Comparison of ENCODE assay signal across 1 cellular context in the genomic region with DNA sequence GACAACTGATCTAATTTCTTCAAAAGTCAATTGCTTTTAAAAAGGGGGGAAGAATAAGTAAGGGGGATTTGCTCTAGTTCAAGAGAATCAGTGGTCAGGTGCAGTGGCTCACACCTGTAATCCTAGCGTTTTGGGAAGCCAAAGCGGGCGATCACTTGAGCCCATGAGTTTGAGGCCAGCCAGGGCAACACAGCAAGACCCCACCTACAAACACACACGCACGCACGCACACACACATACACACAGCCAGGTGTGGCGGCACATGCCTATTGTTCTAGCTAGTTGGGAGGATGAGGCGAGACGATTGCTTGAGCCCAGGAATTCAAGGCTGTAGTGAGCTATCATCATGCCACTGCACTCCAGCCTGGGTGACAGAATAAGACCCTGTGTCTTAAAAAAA.
A peak's percentile ranks its signal among the peaks of the same experiment; 100 is the strongest.
TF ChIP-seq lines count a peak whose summit lies in the region.

No MANE protein-coding gene starts in this region.

TF ChIP-seq in HepG2, 621 proteins besides CTCF, POLR2A, EP300 and RAD21:
- TF ChIP-seq, protein P1, sequence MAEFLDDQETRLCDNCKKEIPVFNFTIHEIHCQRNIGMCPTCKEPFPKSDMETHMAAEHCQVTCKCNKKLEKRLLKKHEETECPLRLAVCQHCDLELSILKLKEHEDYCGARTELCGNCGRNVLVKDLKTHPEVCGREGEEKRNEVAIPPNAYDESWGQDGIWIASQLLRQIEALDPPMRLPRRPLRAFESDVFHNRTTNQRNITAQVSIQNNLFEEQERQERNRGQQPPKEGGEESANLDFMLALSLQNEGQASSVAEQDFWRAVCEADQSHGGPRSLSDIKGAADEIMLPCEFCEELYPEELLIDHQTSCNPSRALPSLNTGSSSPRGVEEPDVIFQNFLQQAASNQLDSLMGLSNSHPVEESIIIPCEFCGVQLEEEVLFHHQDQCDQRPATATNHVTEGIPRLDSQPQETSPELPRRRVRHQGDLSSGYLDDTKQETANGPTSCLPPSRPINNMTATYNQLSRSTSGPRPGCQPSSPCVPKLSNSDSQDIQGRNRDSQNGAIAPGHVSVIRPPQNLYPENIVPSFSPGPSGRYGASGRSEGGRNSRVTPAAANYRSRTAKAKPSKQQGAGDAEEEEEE (CRISPR knock-in tag; IDR thresholded peaks at IDR 0.05; ENCODE audit: borderline replicate concordance): no peak
- TF ChIP-seq ZNF121 (CRISPR knock-in tag; IDR thresholded peaks at IDR 0.05) (peak; percentile 88), XRCC5 (optimal IDR thresholded peaks at IDR 0.05; ENCODE audit: low read length) (no peak)
